28 cellular contexts compared by ENCODE assay signal in the genomic region with DNA sequence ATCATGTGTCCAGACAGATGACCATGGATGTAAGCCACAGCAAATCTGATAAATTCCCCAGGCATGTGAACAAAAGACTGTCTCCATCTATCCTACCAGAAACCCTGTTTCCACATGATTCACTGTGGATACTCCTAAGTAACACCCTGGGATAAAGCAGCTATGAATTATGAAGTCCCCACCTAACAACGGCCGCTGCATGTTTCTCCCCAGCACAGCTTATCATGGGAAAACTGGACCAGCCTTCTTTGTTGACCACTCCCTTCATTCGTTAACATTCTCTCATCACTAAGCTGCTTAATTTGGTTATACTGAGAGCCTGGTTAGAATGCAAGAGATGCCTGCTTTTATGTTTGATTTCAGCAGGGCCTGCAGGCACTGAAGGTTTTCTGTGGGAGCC.
DNase-seq lines count a peak whose midpoint lies in the region; ATAC-seq and TF ChIP-seq lines count a peak whose summit lies in the region.
"Had no signal": no experiment of that assay in that cellular context is flagged by ENCODE, and none has a peak within 500 bp of the region (broad histone marks: within the 10 kb centered on the region; RNA-seq: fewer than 3 reads in every experiment).

No MANE protein-coding gene starts in this region.

- H2AFZ ChIP-seq in SK-N-SH (ENCODE audit: low read depth): peak overlapping the region; percentile 49; the same call in 1 of the 2 replicates
- H2AFZ ChIP-seq: hepatocyte had no signal

- 73% methylated on average over 3 of the region's 3 CpGs for WGBS in SK-N-SH (ENCODE audit: low lambda C conversion rate)
- WGBS in ovary, 3 donors: 67 to 81% (median 80%) methylated on average over 3 of the region's 3 CpGs

- TF ChIP-seq EP300 in SK-N-SH (IDR thresholded peaks at IDR 0.05; ENCODE audit: borderline replicate concordance in 1 of 2, low read depth in 1 of 2, low read length in 1 of 2): no peak; a peak in 1 of 4 replicates
- TF ChIP-seq EP300 in ovary (IDR thresholded peaks at IDR 0.05): no peak

- H3K27me3 ChIP-seq in SK-N-SH (ENCODE audit: insufficient read depth): no peaks in the 10 kb centered on the region
- no peaks in the 10 kb centered on the region for H3K27me3 ChIP-seq in ovary
- H3K27me3 ChIP-seq: ascending aorta; BLaER1 treated with 17β-estradiol and CSF1 and Interleukin-3, amounts not matched to agents 10 nM and 100 nM; hepatocyte; MG63; Peyer's patch; tibial artery had no signal

- H3K27ac ChIP-seq in SK-N-SH (ENCODE audit: low read depth in 2 of 2, low read length in 1 of 2) (peak overlapping the region; percentile 29 to 72; a peak in 3 of 4 replicates), temporal lobe (ENCODE audit: low read depth, low read length) (peak overlapping the region; percentile 18), ovary (no peak overlapping the region)
- H3K27ac ChIP-seq: ascending aorta; BLaER1 treated with 17β-estradiol and CSF1 and Interleukin-3, amounts not matched to agents 10 nM and 100 nM; hepatocyte; left ventricle myocardium inferior; Peyer's patch; tibial artery had no signal

- peaks cover 5% of the 10 kb centered on the region for H3F3A ChIP-seq in SK-N-SH (replicated peaks; ENCODE audit: insufficient read depth)

- no peaks in the 10 kb centered on the region for H3K9me3 ChIP-seq in SK-N-SH
- no peaks in the 10 kb centered on the region for H3K9me3 ChIP-seq in ovary
- H3K9me3 ChIP-seq: ascending aorta, left ventricle myocardium inferior, MG63, Peyer's patch, tibial artery had no signal

- intact Hi-C loops in ovary (cut with DNase I): no loop called here

- peak overlapping the region; percentile 33; the same call in 1 of the 2 replicates for H3K9ac ChIP-seq in SK-N-SH
- H3K9ac ChIP-seq: BLaER1 treated with 17β-estradiol and CSF1 and Interleukin-3, amounts not matched to agents 10 nM and 100 nM had no signal

- ATAC-seq in GM18867 (IDR thresholded peaks at IDR 0.05; ENCODE audit: unreplicated experiment): no peak
- ATAC-seq: activated naive CD4-positive, alpha-beta T cell treated with anti-CD3 and anti-CD28 coated beads, Interleukin-2, amount 50 U/mL, for 72 hours; natural killer cell treated with Interleukin-12 subunit alpha and Interleukin-12 subunit beta and Interleukin-15 and Interleukin-18, amount 100 ng/mL, for 72 hours had no signal

- TF ChIP-seq POLR2A in ovary (IDR thresholded peaks at IDR 0.05): no peak

- CTCF ChIA-PET in SK-N-SH (lab: Yijun Ruan, JAX): no interaction called here

- TF ChIP-seq CTCF in SK-N-SH (IDR thresholded peaks at IDR 0.05) (no peak), ovary (IDR thresholded peaks at IDR 0.05) (no peak)

- H3K4me3 ChIP-seq in SK-N-SH (ENCODE audit: low read depth in 2 of 2, low read length in 1 of 2): no peak overlapping the region
- no peak overlapping the region for H3K4me3 ChIP-seq in ovary
- H3K4me3 ChIP-seq: ascending aorta; BLaER1 treated with 17β-estradiol and CSF1 and Interleukin-3, amounts not matched to agents 10 nM and 100 nM; hepatocyte; left ventricle myocardium inferior; MG63; Peyer's patch; tibial artery had no signal

- peaks cover 15 to 20% of the 10 kb centered on the region in 2 experiments; a peak in 3 of 4 replicates for H3K4me1 ChIP-seq in SK-N-SH (ENCODE audit: control insufficient read depth in 1 of 2, insufficient read depth in 2 of 2, low read depth in 1 of 2, low read length in 1 of 2)
- H3K4me1 ChIP-seq in ovary (ENCODE audit: insufficient read depth): no peaks in the 10 kb centered on the region
- H3K4me1 ChIP-seq: ascending aorta, Peyer's patch, tibial artery had no signal

- no peaks in the 10 kb centered on the region for H4K20me1 ChIP-seq in SK-N-SH (ENCODE audit: insufficient read depth)
- H4K20me1 ChIP-seq: BLaER1 treated with 17β-estradiol and CSF1 and Interleukin-3, amounts not matched to agents 10 nM and 100 nM had no signal

- no peaks in the 10 kb centered on the region for H3K79me2 ChIP-seq in SK-N-SH (ENCODE audit: insufficient read depth)
- H3K79me2 ChIP-seq: hepatocyte had no signal

- POLR2A ChIA-PET in SK-N-SH (lab: Yijun Ruan, JAX): no interaction called here

- H3K36me3 ChIP-seq in SK-N-SH (replicated peaks in 1 of 2; ENCODE audit: control insufficient read depth in 1 of 2, insufficient read depth in 2 of 2, low read length in 1 of 2) (no peaks in the 10 kb centered on the region), ovary (no peaks in the 10 kb centered on the region)
- H3K36me3 ChIP-seq: ascending aorta; BLaER1 treated with 17β-estradiol and CSF1 and Interleukin-3, amounts not matched to agents 10 nM and 100 nM; left ventricle myocardium inferior; MG63; Peyer's patch; tibial artery had no signal

- TF ChIP-seq RAD21 in SK-N-SH (IDR thresholded peaks at IDR 0.05; ENCODE audit: low read length): no peak

- H3K4me2 ChIP-seq in SK-N-SH: no peak overlapping the region
- H3K4me2 ChIP-seq: hepatocyte had no signal

- DNase-seq in NCI-H2227 treated with DMSO at 0.1 percent for 48 hours (lab: John Stamatoyannopoulos, UW): peak; percentile 41
- DNase-seq in NCI-H2227 (lab: John Stamatoyannopoulos, UW; ENCODE audit: unreplicated experiment): no peak
- peak; percentile 35 for DNase-seq in SK-N-SH
- DNase-seq in kidney tubule cell (ENCODE audit: low spot score): peak; percentile 23
- DNase-seq in NCI-H2171 (lab: John Stamatoyannopoulos, UW): no peak
- no peak for DNase-seq in ovary
- DNase-seq: activated CD4-positive, alpha-beta T cell treated with anti-CD3 and anti-CD28 coated beads, Interleukin-2, amount 10 ng/mL, durations not matched to agents 7 days and 5 days; Calu3; effector CD4-positive, alpha-beta T cell; erythroblast; foreskin melanocyte; HCEC 1CT; immature natural killer cell; left ventricle myocardium inferior; MG63; NK-92 treated with Interleukin-12 subunit alpha and Interleukin-12 subunit beta, amount 100 ng/mL, for 24 hours; Peyer's patch; small intestine; stimulated activated CD4-positive, alpha-beta T cell treated with anti-CD3 and anti-CD28 coated beads, Interleukin-2, amount 100 ng/mL, for 48 hours; stimulated activated naive CD4-positive, alpha-beta T cell; tibial artery had no signal

- H3K9me2 ChIP-seq in SK-N-SH: no peaks in the 10 kb centered on the region

TF ChIP-seq in SK-N-SH, 30 proteins besides CTCF, POLR2A, EP300 and RAD21 (continues in another document):
- TF ChIP-seq MXI1 (IDR thresholded peaks at IDR 0.05; ENCODE audit: low read depth, low read length) (no peak), RFX5 (IDR thresholded peaks at IDR 0.05; ENCODE audit: low read length) (no peak), SMC3 (IDR thresholded peaks at IDR 0.05; ENCODE audit: low read depth, low read length) (no peak), EZH2phosphoT487 (IDR thresholded peaks at IDR 0.05; ENCODE audit: borderline replicate concordance, low read depth) (no peak), RCOR1 (IDR thresholded peaks at IDR 0.05; ENCODE audit: low read length) (peak; percentile 60; the same call in 1 of the 2 replicates), FOXM1 (IDR thresholded peaks at IDR 0.05; ENCODE audit: low read depth) (no peak), TEAD4 (IDR thresholded peaks at IDR 0.05; ENCODE audit: borderline replicate concordance, insufficient read depth) (no peak), TCF12 (IDR thresholded peaks at IDR 0.05) (no peak), GATA2 (CRISPR knock-in tag; IDR thresholded peaks at IDR 0.05) (peak; percentile 58), GABPA (IDR thresholded peaks at IDR 0.05; ENCODE audit: low read depth) (no peak), MEF2A (IDR thresholded peaks at IDR 0.05; ENCODE audit: borderline replicate concordance, low read depth) (no peak), NFIC (IDR thresholded peaks at IDR 0.05; ENCODE audit: borderline replicate concordance) (no peak), YY1 (IDR thresholded peaks at IDR 0.05; ENCODE audit: low read depth) (no peak)
- TF ChIP-seq, protein P1, sequence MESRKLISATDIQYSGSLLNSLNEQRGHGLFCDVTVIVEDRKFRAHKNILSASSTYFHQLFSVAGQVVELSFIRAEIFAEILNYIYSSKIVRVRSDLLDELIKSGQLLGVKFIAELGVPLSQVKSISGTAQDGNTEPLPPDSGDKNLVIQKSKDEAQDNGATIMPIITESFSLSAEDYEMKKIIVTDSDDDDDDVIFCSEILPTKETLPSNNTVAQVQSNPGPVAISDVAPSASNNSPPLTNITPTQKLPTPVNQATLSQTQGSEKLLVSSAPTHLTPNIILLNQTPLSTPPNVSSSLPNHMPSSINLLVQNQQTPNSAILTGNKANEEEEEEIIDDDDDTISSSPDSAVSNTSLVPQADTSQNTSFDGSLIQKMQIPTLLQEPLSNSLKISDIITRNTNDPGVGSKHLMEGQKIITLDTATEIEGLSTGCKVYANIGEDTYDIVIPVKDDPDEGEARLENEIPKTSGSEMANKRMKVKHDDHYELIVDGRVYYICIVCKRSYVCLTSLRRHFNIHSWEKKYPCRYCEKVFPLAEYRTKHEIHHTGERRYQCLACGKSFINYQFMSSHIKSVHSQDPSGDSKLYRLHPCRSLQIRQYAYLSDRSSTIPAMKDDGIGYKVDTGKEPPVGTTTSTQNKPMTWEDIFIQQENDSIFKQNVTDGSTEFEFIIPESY (IDR thresholded peaks at IDR 0.05; ENCODE audit: borderline replicate concordance, low read depth): no peak
- TF ChIP-seq, protein P2, sequence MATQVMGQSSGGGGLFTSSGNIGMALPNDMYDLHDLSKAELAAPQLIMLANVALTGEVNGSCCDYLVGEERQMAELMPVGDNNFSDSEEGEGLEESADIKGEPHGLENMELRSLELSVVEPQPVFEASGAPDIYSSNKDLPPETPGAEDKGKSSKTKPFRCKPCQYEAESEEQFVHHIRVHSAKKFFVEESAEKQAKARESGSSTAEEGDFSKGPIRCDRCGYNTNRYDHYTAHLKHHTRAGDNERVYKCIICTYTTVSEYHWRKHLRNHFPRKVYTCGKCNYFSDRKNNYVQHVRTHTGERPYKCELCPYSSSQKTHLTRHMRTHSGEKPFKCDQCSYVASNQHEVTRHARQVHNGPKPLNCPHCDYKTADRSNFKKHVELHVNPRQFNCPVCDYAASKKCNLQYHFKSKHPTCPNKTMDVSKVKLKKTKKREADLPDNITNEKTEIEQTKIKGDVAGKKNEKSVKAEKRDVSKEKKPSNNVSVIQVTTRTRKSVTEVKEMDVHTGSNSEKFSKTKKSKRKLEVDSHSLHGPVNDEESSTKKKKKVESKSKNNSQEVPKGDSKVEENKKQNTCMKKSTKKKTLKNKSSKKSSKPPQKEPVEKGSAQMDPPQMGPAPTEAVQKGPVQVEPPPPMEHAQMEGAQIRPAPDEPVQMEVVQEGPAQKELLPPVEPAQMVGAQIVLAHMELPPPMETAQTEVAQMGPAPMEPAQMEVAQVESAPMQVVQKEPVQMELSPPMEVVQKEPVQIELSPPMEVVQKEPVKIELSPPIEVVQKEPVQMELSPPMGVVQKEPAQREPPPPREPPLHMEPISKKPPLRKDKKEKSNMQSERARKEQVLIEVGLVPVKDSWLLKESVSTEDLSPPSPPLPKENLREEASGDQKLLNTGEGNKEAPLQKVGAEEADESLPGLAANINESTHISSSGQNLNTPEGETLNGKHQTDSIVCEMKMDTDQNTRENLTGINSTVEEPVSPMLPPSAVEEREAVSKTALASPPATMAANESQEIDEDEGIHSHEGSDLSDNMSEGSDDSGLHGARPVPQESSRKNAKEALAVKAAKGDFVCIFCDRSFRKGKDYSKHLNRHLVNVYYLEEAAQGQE (IDR thresholded peaks at IDR 0.05; ENCODE audit: low read depth, low read length): no peak

Comparison
In these comparisons a context has a peak if more than half of its experiments do, and no peak if none do; other contexts are left out.
1. DNase-seq: peak in NCI-H2227 treated with DMSO at 0.1 percent for 48 hours (single experiment), SK-N-SH (single experiment) and kidney tubule cell (single experiment); none in NCI-H2227 (single experiment), NCI-H2171 (single experiment) and ovary (0 of 5).
2. H3K27ac ChIP-seq: peak in SK-N-SH (2 of 2) and temporal lobe (single experiment); none in ovary (0 of 2).